ENCODE assay signal across 13 cellular contexts in the genomic region with DNA sequence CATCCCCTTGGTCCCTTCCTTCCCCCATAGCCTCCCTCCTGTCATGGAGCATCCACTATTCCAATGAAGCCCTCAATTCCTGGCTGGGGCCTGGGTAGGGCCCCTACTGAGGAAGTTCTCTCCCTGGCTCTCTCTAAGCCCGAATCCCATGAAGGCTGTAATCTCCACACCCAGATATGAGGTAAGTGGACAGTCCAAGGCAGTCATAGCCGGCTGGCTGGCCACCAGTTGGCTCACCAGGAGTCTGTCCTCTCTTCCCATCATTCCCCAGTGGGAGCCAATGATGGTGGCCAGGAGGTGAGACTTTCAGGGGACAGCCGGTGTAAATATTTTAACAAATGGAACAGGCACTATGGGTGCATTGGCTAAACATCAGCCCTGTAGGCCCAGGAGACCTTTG.
"Had no signal": no experiment of that assay in that cellular context is flagged by ENCODE, and none has a peak within 500 bp of the region (broad histone marks: within the 10 kb centered on the region; RNA-seq: fewer than 3 reads in every experiment).

No MANE protein-coding gene starts in this region.

- H3K4me1 Mint-ChIP-seq: activated naive CD8-positive, alpha-beta T cell treated with anti-CD3 and anti-CD28 coated beads for 36 hours; naive thymus-derived CD4-positive, alpha-beta T cell; T-cell had no signal

- H3K4me3 ChIP-seq: transverse colon had no signal

- H3K9me3 ChIP-seq: transverse colon had no signal

- H3K9me3 Mint-ChIP-seq: activated CD4-positive, alpha-beta memory T cell treated with anti-CD3 and anti-CD28 coated beads for 36 hours; activated naive CD8-positive, alpha-beta T cell treated with anti-CD3 and anti-CD28 coated beads for 36 hours; naive thymus-derived CD4-positive, alpha-beta T cell; T-cell had no signal

- H3K36me3 ChIP-seq: transverse colon had no signal

- FAIRE-seq: colon had no signal

- ATAC-seq: naive thymus-derived CD4-positive, alpha-beta T cell; T-cell had no signal

- H3K27me3 ChIP-seq: transverse colon had no signal

- H3K4me3 Mint-ChIP-seq: activated CD4-positive, alpha-beta memory T cell treated with anti-CD3 and anti-CD28 coated beads for 36 hours; activated naive CD8-positive, alpha-beta T cell treated with anti-CD3 and anti-CD28 coated beads for 36 hours; naive thymus-derived CD4-positive, alpha-beta T cell; T-cell had no signal

- DNase-seq: activated CD4-positive, alpha-beta memory T cell treated with anti-CD3 and anti-CD28 coated beads for 36 hours; activated gamma-delta T cell; activated naive CD8-positive, alpha-beta T cell treated with anti-CD3 and anti-CD28 coated beads for 36 hours; activated T-cell treated with anti-CD3 and anti-CD28 coated beads, Interleukin-2, amount 50 U/mL, for 48 hours; hippocampal formation; naive thymus-derived CD4-positive, alpha-beta T cell; nucleus accumbens; stimulated activated CD4-positive, alpha-beta T cell treated with anti-CD3 and anti-CD28 coated beads, Interleukin-15, amount 100 ng/mL, for 24 hours; stimulated activated CD4-positive, alpha-beta T cell treated with anti-CD3 and anti-CD28 coated beads, Interleukin-4, amount 100 ng/mL, for 24 hours; T-cell; transverse colon had no signal

- H3K27ac ChIP-seq: transverse colon, VCaP had no signal

- H3K4me1 ChIP-seq: transverse colon had no signal

- H3K36me3 Mint-ChIP-seq: activated CD4-positive, alpha-beta memory T cell treated with anti-CD3 and anti-CD28 coated beads for 36 hours; activated naive CD8-positive, alpha-beta T cell treated with anti-CD3 and anti-CD28 coated beads for 36 hours; naive thymus-derived CD4-positive, alpha-beta T cell; T-cell had no signal

- H3K27ac Mint-ChIP-seq: activated CD4-positive, alpha-beta memory T cell treated with anti-CD3 and anti-CD28 coated beads for 36 hours; activated naive CD8-positive, alpha-beta T cell treated with anti-CD3 and anti-CD28 coated beads for 36 hours; naive thymus-derived CD4-positive, alpha-beta T cell; T-cell had no signal

- H3K27me3 Mint-ChIP-seq: activated CD4-positive, alpha-beta memory T cell treated with anti-CD3 and anti-CD28 coated beads for 36 hours had no signal
